In genomic region chr14:52002542-52002941, GRCh38 we compare ENCODE assay signal across 20 cellular contexts. TPM values are rescaled to one million over a fixed set of nuclear protein-coding genes. Genes with fewer than 3 reads are reported as not detected.
A peak's percentile ranks its signal among the peaks of the same experiment; 100 is the strongest.
DNase-seq lines count a peak whose midpoint lies in the region; ATAC-seq, FAIRE-seq and TF ChIP-seq lines count a peak whose summit lies in the region.
"Had no signal": no experiment of that assay in that cellular context is flagged by ENCODE, and none has a peak within 500 bp of the region (broad histone marks: within the 10 kb centered on the region; RNA-seq: fewer than 3 reads in every experiment).

No MANE protein-coding gene starts in this region.

- H3K4me3 Mint-ChIP-seq in activated naive CD4-positive, alpha-beta T cell treated with anti-CD3 and anti-CD28 coated beads, Interleukin-2, amount 10 ng/mL, durations not matched to agents 7 days and 5 days = no peak overlapping the region

- no peak overlapping the region for H4K8ac ChIP-seq in mesendoderm (ENCODE audit: low read depth, low read length)

- no peaks in the 10 kb centered on the region for H3K27me3 Mint-ChIP-seq in activated naive CD4-positive, alpha-beta T cell treated with anti-CD3 and anti-CD28 coated beads, Interleukin-2, amount 10 ng/mL, durations not matched to agents 7 days and 5 days

- peaks cover 26% of the 10 kb centered on the region for H3K4me1 ChIP-seq in cardiac muscle cell (ENCODE audit: low read depth)
- H3K4me1 ChIP-seq in osteoblast (ENCODE audit: insufficient read depth, low read length) = peaks cover 21% of the 10 kb centered on the region
- H3K4me1 ChIP-seq in mesendoderm (ENCODE audit: control insufficient read depth, low read depth, low read length) = no peaks in the 10 kb centered on the region
- H3K4me1 ChIP-seq: A549; BLaER1 treated with 17β-estradiol and CSF1 and Interleukin-3, amounts not matched to agents 10 nM and 100 nM had no signal

- ATAC-seq in esophagus mucosa = no peak
- ATAC-seq: A549 had no signal

- H2BK120ac ChIP-seq in mesendoderm (ENCODE audit: low read depth, low read length) = no peak overlapping the region

- H3K56ac ChIP-seq in mesendoderm (ENCODE audit: low read length) = no peak overlapping the region

- no peak overlapping the region for H3K23ac ChIP-seq in mesendoderm (ENCODE audit: low read length)

- H3K9ac ChIP-seq in mesendoderm (ENCODE audit: low read length) = no peak overlapping the region
- H3K9ac ChIP-seq: BLaER1 treated with 17β-estradiol and CSF1 and Interleukin-3, amounts not matched to agents 10 nM and 100 nM had no signal

- H3K79me2 ChIP-seq in osteoblast (ENCODE audit: insufficient read depth, low read length) (peaks cover 9% of the 10 kb centered on the region), mesendoderm (ENCODE audit: control insufficient read depth, insufficient read depth, low read length) (no peaks in the 10 kb centered on the region)

- peak; percentile 44 for FAIRE-seq in urothelium cell line (lab: Jason Lieb, UNC)
- FAIRE-seq: A549, keratinocyte had no signal

- no peak overlapping the region for H2AFZ ChIP-seq in osteoblast (ENCODE audit: low read length)

- in situ Hi-C loops in KBM-7 (cut with MboI; ENCODE audit: low pct_unique_long_range_greater_than_20kb, low sequenced_read_pairs) = no loop called here

- peaks cover 59% of the 10 kb centered on the region for H3K36me3 Mint-ChIP-seq in activated naive CD4-positive, alpha-beta T cell treated with anti-CD3 and anti-CD28 coated beads, Interleukin-2, amount 10 ng/mL, durations not matched to agents 7 days and 5 days

- no peak overlapping the region for H4K5ac ChIP-seq in mesendoderm (ENCODE audit: low read length)

- TF ChIP-seq CTCF in cardiac muscle cell (IDR thresholded peaks at IDR 0.05; ENCODE audit: low read depth, low read length) (no peak), osteoblast (IDR thresholded peaks at IDR 0.05; ENCODE audit: extremely low read depth, low read depth, low read length) (no peak)

- no peak overlapping the region for H2BK5ac ChIP-seq in mesendoderm (ENCODE audit: low read length)

- H3K79me1 ChIP-seq in mesendoderm (ENCODE audit: low read length) = peaks cover 2% of the 10 kb centered on the region

- no peak overlapping the region for H3K18ac ChIP-seq in mesendoderm (ENCODE audit: low read length)

- H3K9me3 Mint-ChIP-seq in activated naive CD4-positive, alpha-beta T cell treated with anti-CD3 and anti-CD28 coated beads, Interleukin-2, amount 10 ng/mL, durations not matched to agents 7 days and 5 days = no peaks in the 10 kb centered on the region

- no peak overlapping the region for H3K4me3 ChIP-seq in cardiac muscle cell
- no peak overlapping the region for H3K4me3 ChIP-seq in osteoblast (ENCODE audit: insufficient read depth, low read length)
- H3K4me3 ChIP-seq in mesendoderm (ENCODE audit: low read length) = no peak overlapping the region
- H3K4me3 ChIP-seq: A549; BLaER1 treated with 17β-estradiol and CSF1 and Interleukin-3, amounts not matched to agents 10 nM and 100 nM had no signal

- H2BK15ac ChIP-seq in mesendoderm (replicated peaks; ENCODE audit: low read depth) = no peak overlapping the region

- H3K27ac ChIP-seq in cardiac muscle cell (peak overlapping the region; percentile 94), osteoblast (ENCODE audit: low read depth, low read length) (peak overlapping the region; percentile 24), mesendoderm (ENCODE audit: low read depth, low read length) (no peak overlapping the region)
- H3K27ac ChIP-seq: A549; BLaER1 treated with 17β-estradiol and CSF1 and Interleukin-3, amounts not matched to agents 10 nM and 100 nM had no signal

- H3K9me3 ChIP-seq in cardiac muscle cell (ENCODE audit: low read depth) (no peaks in the 10 kb centered on the region), osteoblast (ENCODE audit: low read depth, low read length) (no peaks in the 10 kb centered on the region)
- H3K9me3 ChIP-seq: A549; BLaER1 treated with 17β-estradiol and CSF1 and Interleukin-3, amounts not matched to agents 10 nM and 100 nM had no signal

- H2AK5ac ChIP-seq in mesendoderm (ENCODE audit: low read length) = no peak overlapping the region

- no peak overlapping the region for H3K4ac ChIP-seq in mesendoderm (ENCODE audit: low read depth, low read length)

- no CpG with 5 or more reads among the region's 4 CpGs for WGBS in mesendoderm (ENCODE audit: extremely low coverage, insufficient coverage, low lambda C conversion rate)

- H3K36me3 ChIP-seq in cardiac muscle cell (peaks cover 92% of the 10 kb centered on the region), osteoblast (ENCODE audit: insufficient read depth, low read length) (peaks cover 64% of the 10 kb centered on the region), mesendoderm (ENCODE audit: control insufficient read depth, insufficient read depth, low read length) (peaks cover 7% of the 10 kb centered on the region)

- no peaks in the 10 kb centered on the region for H3K4me1 Mint-ChIP-seq in activated naive CD4-positive, alpha-beta T cell treated with anti-CD3 and anti-CD28 coated beads, Interleukin-2, amount 10 ng/mL, durations not matched to agents 7 days and 5 days

- CTCF ChIA-PET in activated naive CD4-positive, alpha-beta T cell treated with anti-CD3 and anti-CD28 coated beads, Interleukin-2, amount 10 ng/mL, durations not matched to agents 7 days and 5 days (lab: Charles Lee) = no interaction called here

- H3K4me2 ChIP-seq in osteoblast (ENCODE audit: insufficient read depth, low read length) (no peak overlapping the region), mesendoderm (ENCODE audit: low read length) (no peak overlapping the region)
- H3K4me2 ChIP-seq: A549; BLaER1 treated with 17β-estradiol and CSF1 and Interleukin-3, amounts not matched to agents 10 nM and 100 nM had no signal

- peak overlapping the region; percentile 38 for H3K27ac Mint-ChIP-seq in activated naive CD4-positive, alpha-beta T cell treated with anti-CD3 and anti-CD28 coated beads, Interleukin-2, amount 10 ng/mL, durations not matched to agents 7 days and 5 days

- no peaks in the 10 kb centered on the region for H3K27me3 ChIP-seq in cardiac muscle cell
- no peaks in the 10 kb centered on the region for H3K27me3 ChIP-seq in osteoblast (ENCODE audit: insufficient read depth, low read length)
- no peaks in the 10 kb centered on the region for H3K27me3 ChIP-seq in mesendoderm (ENCODE audit: insufficient read depth, low read length, poor library complexity)
- H3K27me3 ChIP-seq: BLaER1 treated with 17β-estradiol and CSF1 and Interleukin-3, amounts not matched to agents 10 nM and 100 nM had no signal

- no peaks in the 10 kb centered on the region for H4K20me1 ChIP-seq in osteoblast (ENCODE audit: insufficient read depth, low read length)

- DNase-seq in activated naive CD4-positive, alpha-beta T cell treated with anti-CD3 and anti-CD28 coated beads, Interleukin-2, amount 10 ng/mL, durations not matched to agents 7 days and 5 days = no peak
- no peak for DNase-seq in activated naive CD4-positive, alpha-beta T cell treated with anti-CD3 and anti-CD28 coated beads, Interleukin-2, amount 50 U/mL, for 16 hours
- DNase-seq in cardiac muscle cell (ENCODE audit: low read depth in 1 of 2, low spot score in 1 of 2) (no peak), osteoblast (ENCODE audit: insufficient read length, low spot score, missing footprints) (no peak), urothelium cell line (ENCODE audit: low spot score) (no peak), mesendoderm (no peak), KBM-7 (no peak)
- DNase-seq: activated naive CD4-positive, alpha-beta T cell; anterior cingulate cortex; cerebellar nuclear complex; GDM1; GOT3; hippocampal formation; NCI-H1417 treated with DMSO at 0.1 percent for 48 hours; NCI-H524 treated with DMSO at 0.1 percent for 48 hours; SIG-M5 had no signal

RNA-seq across cellular contexts. Expression of gene RTRAF, which starts 13.2 kb away (rescaled TPM):
- total RNA-seq in cardiac muscle cell = 60.6 and 129 TPM in 2 replicates
- 309 and 332 TPM in 2 replicates for polyA plus RNA-seq in cardiac muscle cell
- 53.2 and 63.6 TPM in 2 replicates for total RNA-seq in osteoblast
- polyA plus RNA-seq in mesendoderm (2013, experiment 1 of 2) = 801 TPM
- 797 TPM for polyA plus RNA-seq in mesendoderm (2013, experiment 2 of 2)
- total RNA-seq in esophagus mucosa = 122 TPM
